In genomic region chr7:115009139-115009538, GRCh38 we compare ENCODE assay signal across 8 cellular contexts.
DNase-seq lines count a peak whose midpoint lies in the region; ATAC-seq and TF ChIP-seq lines count a peak whose summit lies in the region.

No MANE protein-coding gene starts in this region.

- intact Hi-C loops in stomach (cut with DNase I; ENCODE audit: low total_unique reads): no loop called here

- H3K4me3 ChIP-seq in stomach: no peak overlapping the region

- TF ChIP-seq POLR2A in stomach (IDR thresholded peaks at IDR 0.05): no peak

- no peaks in the 10 kb centered on the region for H3K27me3 ChIP-seq in stomach

- ATAC-seq in activated T-cell treated with anti-CD3 and anti-CD28 coated beads, Interleukin-2, amount 50 U/mL, for 72 hours (replicated peaks in 1 of 2): peak; percentile 42 to 47
- peak; percentile 67 for ATAC-seq in HG03139 (IDR thresholded peaks at IDR 0.05; ENCODE audit: unreplicated experiment)

- peaks cover 49% of the 10 kb centered on the region for H3K4me1 Mint-ChIP-seq in activated T-cell treated with anti-CD3 and anti-CD28 coated beads, Interleukin-2, amount 50 U/mL, for 72 hours (ENCODE audit: low read depth)
- peaks cover 44% of the 10 kb centered on the region for H3K4me1 Mint-ChIP-seq in activated naive CD8-positive, alpha-beta T cell treated with anti-CD3 and anti-CD28 coated beads for 36 hours

- peak overlapping the region; percentile 94 for H3K27ac Mint-ChIP-seq in activated T-cell treated with anti-CD3 and anti-CD28 coated beads, Interleukin-2, amount 50 U/mL, for 72 hours
- H3K27ac Mint-ChIP-seq in activated naive CD8-positive, alpha-beta T cell treated with anti-CD3 and anti-CD28 coated beads for 36 hours: peak overlapping the region; percentile 86

- peak overlapping the region in 4 of 5 donors; percentile 6 to 64 (median 52) for H3K27ac ChIP-seq in stomach

- 9 to 16% (median 13%) methylated on average over 3 of the region's 3 CpGs for WGBS in stomach, 5 donors

- no peak for DNase-seq in activated T-cell treated with anti-CD3 and anti-CD28 coated beads, Interleukin-2, amount 50 U/mL, for 72 hours
- no peak for DNase-seq in activated T-cell treated with anti-CD3 and anti-CD28 coated beads for 4 hours
- DNase-seq in activated naive CD8-positive, alpha-beta T cell treated with anti-CD3 and anti-CD28 coated beads for 36 hours: no peak
- no peak for DNase-seq in stomach
- DNase-seq in nucleus accumbens (lab: John Stamatoyannopoulos, UW): no peak
- DNase-seq in retina: no peak
- no peak for DNase-seq in SKM-1 (lab: John Stamatoyannopoulos, UW; ENCODE audit: unreplicated experiment)

- TF ChIP-seq EP300 in stomach (IDR thresholded peaks at IDR 0.05): no peak

- H3K36me3 Mint-ChIP-seq in activated T-cell treated with anti-CD3 and anti-CD28 coated beads, Interleukin-2, amount 50 U/mL, for 72 hours (ENCODE audit: insufficient read depth in 2 of 2): peaks cover 2 to 11% of the 10 kb centered on the region in 2 donors
- peaks cover 47% of the 10 kb centered on the region for H3K36me3 Mint-ChIP-seq in activated naive CD8-positive, alpha-beta T cell treated with anti-CD3 and anti-CD28 coated beads for 36 hours

- H3K4me1 ChIP-seq in stomach: peaks cover 6 to 34% (median 25%) of the 10 kb centered on the region in 4 donors

- H3K27me3 Mint-ChIP-seq in activated T-cell treated with anti-CD3 and anti-CD28 coated beads, Interleukin-2, amount 50 U/mL, for 72 hours (ENCODE audit: low read depth): no peaks in the 10 kb centered on the region
- H3K27me3 Mint-ChIP-seq in activated naive CD8-positive, alpha-beta T cell treated with anti-CD3 and anti-CD28 coated beads for 36 hours: no peaks in the 10 kb centered on the region

- TF ChIP-seq CTCF in stomach (IDR thresholded peaks at IDR 0.05): no peak

- peaks cover 0 to 2% of the 10 kb centered on the region in 2 donors for H3K9me3 Mint-ChIP-seq in activated T-cell treated with anti-CD3 and anti-CD28 coated beads, Interleukin-2, amount 50 U/mL, for 72 hours
- no peaks in the 10 kb centered on the region for H3K9me3 Mint-ChIP-seq in activated naive CD8-positive, alpha-beta T cell treated with anti-CD3 and anti-CD28 coated beads for 36 hours

- H3K4me3 Mint-ChIP-seq in activated T-cell treated with anti-CD3 and anti-CD28 coated beads, Interleukin-2, amount 50 U/mL, for 72 hours: peak overlapping the region; percentile 60 to 78
- H3K4me3 Mint-ChIP-seq in activated naive CD8-positive, alpha-beta T cell treated with anti-CD3 and anti-CD28 coated beads for 36 hours: peak overlapping the region; percentile 27

- no peaks in the 10 kb centered on the region for H3K9me3 ChIP-seq in stomach

- H3K36me3 ChIP-seq in stomach: no peaks in the 10 kb centered on the region
